In genomic region chr7:133300811-133301210, GRCh38 we compare ENCODE assay signal across 19 cellular contexts.
"Had no signal": no experiment of that assay in that cellular context is flagged by ENCODE, and none has a peak within 500 bp of the region (broad histone marks: within the 10 kb centered on the region; RNA-seq: fewer than 3 reads in every experiment).

No MANE protein-coding gene starts in this region.

- H3K4me3 Mint-ChIP-seq: activated naive CD4-positive, alpha-beta T cell treated with anti-CD3 and anti-CD28 coated beads, Interleukin-2, amount 10 ng/mL, durations not matched to agents 7 days and 5 days; natural killer cell treated with Interleukin-12 subunit alpha and Interleukin-12 subunit beta and Interleukin-15 and Interleukin-18, amount 100 ng/mL, for 72 hours; T-cell had no signal

- DNase-seq: activated CD4-positive, alpha-beta T cell treated with anti-CD3 and anti-CD28 coated beads for 1 hour; activated CD4-positive, alpha-beta T cell treated with anti-CD3 and anti-CD28 coated beads, Interleukin-2, amount 50 U/mL, for 4 hours; activated naive CD4-positive, alpha-beta T cell treated with anti-CD3 and anti-CD28 coated beads, Interleukin-2, amount 10 ng/mL, durations not matched to agents 7 days and 5 days; activated T-cell treated with anti-CD3 and anti-CD28 coated beads, Interleukin-2, amount 50 U/mL, for 1 hour; adrenal gland; mesendoderm; right lobe of liver; stimulated activated CD4-positive, alpha-beta T cell treated with anti-CD3 and anti-CD28 coated beads, Interleukin-4, amount 100 ng/mL, for 4 hours; stimulated activated CD8-positive, alpha-beta memory T cell treated with anti-CD3 and anti-CD28 coated beads, Interleukin-4, amount 100 ng/mL, for 48 hours; stimulated activated naive CD4-positive, alpha-beta T cell treated with Interleukin-2 at 50 U/mL for 16 hours; T-cell; T1000 had no signal

- H3K9me3 Mint-ChIP-seq: activated naive CD4-positive, alpha-beta T cell treated with anti-CD3 and anti-CD28 coated beads, Interleukin-2, amount 10 ng/mL, durations not matched to agents 7 days and 5 days; activated T-helper 2 cell treated with anti-CD3 and anti-CD28 coated beads, Interferon-gamma antibody, Interleukin-2, Interleukin-4, amounts not matched to agents 10 μg/mL and 5 μg/mL and 100 μg/mL, durations not matched to agents 14 hours and 24 hours and 36 hours; natural killer cell treated with Interleukin-12 subunit alpha and Interleukin-12 subunit beta and Interleukin-15 and Interleukin-18, amount 100 ng/mL, for 72 hours; T-cell had no signal

- H3K27me3 Mint-ChIP-seq: activated naive CD4-positive, alpha-beta T cell treated with anti-CD3 and anti-CD28 coated beads, Interleukin-2, amount 10 ng/mL, durations not matched to agents 7 days and 5 days; natural killer cell treated with Interleukin-12 subunit alpha and Interleukin-12 subunit beta and Interleukin-15 and Interleukin-18, amount 100 ng/mL, for 72 hours; T-cell had no signal

- H3K9me3 ChIP-seq: adrenal gland, gastroesophageal sphincter, right lobe of liver, tibial nerve, vagina had no signal

- H3K4me3 ChIP-seq: adrenal gland, coronary artery, gastroesophageal sphincter, right lobe of liver, smooth muscle cell, tibial nerve, vagina had no signal

- H3K27ac ChIP-seq: adrenal gland, coronary artery, gastroesophageal sphincter, right lobe of liver, tibial nerve, vagina had no signal

- H3K27me3 ChIP-seq: adrenal gland, gastroesophageal sphincter, right lobe of liver, tibial nerve, vagina had no signal

- H3K4me1 ChIP-seq: gastroesophageal sphincter, vagina had no signal

- H3K27ac Mint-ChIP-seq: activated naive CD4-positive, alpha-beta T cell treated with anti-CD3 and anti-CD28 coated beads, Interleukin-2, amount 10 ng/mL, durations not matched to agents 7 days and 5 days; activated T-helper 2 cell treated with anti-CD3 and anti-CD28 coated beads, Interferon-gamma antibody, Interleukin-2, Interleukin-4, amounts not matched to agents 10 μg/mL and 5 μg/mL and 100 μg/mL, durations not matched to agents 14 hours and 24 hours and 36 hours; natural killer cell treated with Interleukin-12 subunit alpha and Interleukin-12 subunit beta and Interleukin-15 and Interleukin-18, amount 100 ng/mL, for 72 hours; T-cell had no signal

- ATAC-seq: gastroesophageal sphincter; natural killer cell treated with Interleukin-12 subunit alpha and Interleukin-12 subunit beta and Interleukin-15 and Interleukin-18, amount 100 ng/mL, for 72 hours; T-cell had no signal

- H3K4me1 Mint-ChIP-seq: activated naive CD4-positive, alpha-beta T cell treated with anti-CD3 and anti-CD28 coated beads, Interleukin-2, amount 10 ng/mL, durations not matched to agents 7 days and 5 days had no signal

- H3K4me2 ChIP-seq: smooth muscle cell had no signal
